8 cellular contexts compared by ENCODE assay signal in the genomic region with DNA sequence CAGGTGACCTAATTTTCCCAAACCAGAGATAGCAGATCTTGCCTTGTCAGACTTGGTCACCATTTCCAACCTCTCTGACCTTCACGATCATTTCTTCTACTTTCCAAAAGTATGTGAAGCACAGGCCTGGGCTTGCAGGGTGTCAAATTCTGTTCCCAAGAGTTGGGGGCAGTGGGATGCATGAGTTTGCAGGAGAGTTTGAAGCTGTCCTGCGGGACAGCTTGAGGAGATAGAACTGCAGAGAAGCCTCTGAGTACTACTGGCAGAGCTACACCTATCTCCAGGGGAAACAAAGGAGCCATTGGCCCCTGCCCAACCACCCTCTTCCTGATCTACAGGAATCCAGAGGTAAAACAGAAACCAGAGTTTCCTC. TPM values are rescaled to one million over a fixed set of nuclear protein-coding genes. Genes with fewer than 3 reads are reported as not detected.
DNase-seq lines count a peak whose midpoint lies in the region; ATAC-seq and TF ChIP-seq lines count a peak whose summit lies in the region.
"Had no signal": no experiment of that assay in that cellular context is flagged by ENCODE, and none has a peak within 500 bp of the region (broad histone marks: within the 10 kb centered on the region; RNA-seq: fewer than 3 reads in every experiment).

No MANE protein-coding gene starts in this region.

- peaks cover 56% of the 10 kb centered on the region for H3K4me1 Mint-ChIP-seq in activated naive CD8-positive, alpha-beta T cell treated with anti-CD3 and anti-CD28 coated beads, Interleukin-2, amount 10 ng/mL, durations not matched to agents 7 days and 5 days
- peaks cover 42 to 51% of the 10 kb centered on the region in 2 donors for H3K4me1 Mint-ChIP-seq in stimulated activated naive B cell treated with anti-CD40 and anti-IgM and Interleukin-4, amounts not matched to agents 10 μg/mL and 1 μg/mL and 100 μg/mL, for 72 hours

- no peaks in the 10 kb centered on the region for H3K9me3 Mint-ChIP-seq in activated naive CD8-positive, alpha-beta T cell treated with anti-CD3 and anti-CD28 coated beads, Interleukin-2, amount 10 ng/mL, durations not matched to agents 7 days and 5 days
- H3K9me3 Mint-ChIP-seq in stimulated activated naive B cell treated with anti-CD40 and anti-IgM and Interleukin-4, amounts not matched to agents 10 μg/mL and 1 μg/mL and 100 μg/mL, for 72 hours = no peaks in the 10 kb centered on the region

- intact Hi-C loops in left lung (cut with DNase I) = no loop called here

- no peaks in the 10 kb centered on the region for H3K27me3 Mint-ChIP-seq in activated naive CD8-positive, alpha-beta T cell treated with anti-CD3 and anti-CD28 coated beads, Interleukin-2, amount 10 ng/mL, durations not matched to agents 7 days and 5 days
- no peaks in the 10 kb centered on the region for H3K27me3 Mint-ChIP-seq in stimulated activated naive B cell treated with anti-CD40 and anti-IgM and Interleukin-4, amounts not matched to agents 10 μg/mL and 1 μg/mL and 100 μg/mL, for 72 hours

- DNase-seq in MM.1S (no peak), left lung (peak in 1 of 2 donors; percentile 32), NOMO-1 (lab: John Stamatoyannopoulos, UW; ENCODE audit: unreplicated experiment in 2 of 2) (no peak), cerebellar nuclear complex (lab: John Stamatoyannopoulos, UW) (no peak)
- no peak for DNase-seq in activated naive CD8-positive, alpha-beta T cell treated with anti-CD3 and anti-CD28 coated beads, Interleukin-2, amount 10 ng/mL, durations not matched to agents 7 days and 5 days
- no peak for DNase-seq in stimulated activated naive B cell treated with anti-CD40 and anti-IgM and Interleukin-4, amounts not matched to agents 10 μg/mL and 1 μg/mL and 100 μg/mL, for 72 hours
- DNase-seq: activated CD4-positive, CD25-positive, alpha-beta regulatory T cell treated with anti-CD3 and anti-CD28 coated beads, Interleukin-2, amount 50 U/mL, for 72 hours had no signal

- H3K4me1 ChIP-seq in MM.1S (ENCODE audit: low read length) (peaks cover 60% of the 10 kb centered on the region), left lung (peaks cover 24 to 99% of the 10 kb centered on the region in 2 donors)

- POLR2A ChIA-PET in activated naive CD8-positive, alpha-beta T cell treated with anti-CD3 and anti-CD28 coated beads, Interleukin-2, amount 10 ng/mL, durations not matched to agents 7 days and 5 days (lab: Charles Lee) = interaction anchor here (0.5 to 11.2 kb wide), 3 partner anchors 8 to 23 kb away, joined by 3 to 407 read pairs (median 8); partner anchors contain the start of gene TXNIP

- H3K4me2 ChIP-seq in MM.1S (ENCODE audit: low read depth, low read length) = peak overlapping the region; percentile 64

- peak overlapping the region; percentile 3; the same call in 1 of the 2 replicates for H3K4me3 ChIP-seq in MM.1S (ENCODE audit: low read length)
- H3K4me3 ChIP-seq in left lung = peak overlapping the region in 1 of 2 donors; percentile 20

- H3K27me3 ChIP-seq in MM.1S (replicated peaks; ENCODE audit: insufficient read depth, low read length) = no peaks in the 10 kb centered on the region
- H3K27me3 ChIP-seq in left lung = no peaks in the 10 kb centered on the region

- peak overlapping the region; percentile 58 for H3K4me3 Mint-ChIP-seq in activated naive CD8-positive, alpha-beta T cell treated with anti-CD3 and anti-CD28 coated beads, Interleukin-2, amount 10 ng/mL, durations not matched to agents 7 days and 5 days
- H3K4me3 Mint-ChIP-seq in stimulated activated naive B cell treated with anti-CD40 and anti-IgM and Interleukin-4, amounts not matched to agents 10 μg/mL and 1 μg/mL and 100 μg/mL, for 72 hours = peak overlapping the region; percentile 18 to 64

- no peak for ATAC-seq in activated naive CD8-positive, alpha-beta T cell treated with anti-CD3 and anti-CD28 coated beads, Interleukin-2, amount 10 ng/mL, durations not matched to agents 7 days and 5 days (ENCODE audit: low read depth)
- peak; percentile 3 for ATAC-seq in left lung
- no peak for ATAC-seq in stimulated activated naive B cell treated with anti-CD40 and anti-IgM and Interleukin-4, amounts not matched to agents 10 μg/mL and 1 μg/mL and 100 μg/mL, for 72 hours (replicated peaks)
- no peak for ATAC-seq in GM21526 (IDR thresholded peaks at IDR 0.05; ENCODE audit: low FRiP score, unreplicated experiment)

- 0 out of 2 replicates have a peak, but pooled peaks cover 7% of the 10 kb centered on the region for H3K79me2 ChIP-seq in MM.1S (ENCODE audit: low read length)

- no peaks in the 10 kb centered on the region for H4K20me1 ChIP-seq in MM.1S (ENCODE audit: insufficient read depth, low read length)

- H3K9me2 ChIP-seq in MM.1S (replicated peaks; ENCODE audit: insufficient read depth, low read length) = no peaks in the 10 kb centered on the region

- peak overlapping the region; percentile 33 for H2AFZ ChIP-seq in MM.1S (ENCODE audit: low read length)

- H3K27ac Mint-ChIP-seq in activated naive CD8-positive, alpha-beta T cell treated with anti-CD3 and anti-CD28 coated beads, Interleukin-2, amount 10 ng/mL, durations not matched to agents 7 days and 5 days = peak overlapping the region; percentile 81
- peak overlapping the region; percentile 39 for H3K27ac Mint-ChIP-seq in stimulated activated naive B cell treated with anti-CD40 and anti-IgM and Interleukin-4, amounts not matched to agents 10 μg/mL and 1 μg/mL and 100 μg/mL, for 72 hours

- no peaks in the 10 kb centered on the region for H3K36me3 Mint-ChIP-seq in activated naive CD8-positive, alpha-beta T cell treated with anti-CD3 and anti-CD28 coated beads, Interleukin-2, amount 10 ng/mL, durations not matched to agents 7 days and 5 days
- H3K36me3 Mint-ChIP-seq in stimulated activated naive B cell treated with anti-CD40 and anti-IgM and Interleukin-4, amounts not matched to agents 10 μg/mL and 1 μg/mL and 100 μg/mL, for 72 hours = no peaks in the 10 kb centered on the region

- H3K9me3 ChIP-seq in MM.1S (replicated peaks; ENCODE audit: insufficient read depth, low read length) (no peaks in the 10 kb centered on the region), left lung (no peaks in the 10 kb centered on the region)

- TF ChIP-seq CTCF in MM.1S (IDR thresholded peaks at IDR 0.05; ENCODE audit: low read length) (no peak), left lung (IDR thresholded peaks at IDR 0.05) (no peak)

- peaks cover 57% of the 10 kb centered on the region for H3F3A ChIP-seq in MM.1S (ENCODE audit: insufficient read depth, low read length)

- H3K36me3 ChIP-seq in MM.1S (replicated peaks; ENCODE audit: insufficient read depth, low read length) (no peaks in the 10 kb centered on the region), left lung (no peaks in the 10 kb centered on the region)

- H3K27ac ChIP-seq in MM.1S (ENCODE audit: low read length) (peak overlapping the region; percentile 95), left lung (peak overlapping the region; percentile 78 to 100)

- peak overlapping the region; percentile 29; the same call in 1 of the 2 replicates for H3K9ac ChIP-seq in MM.1S (ENCODE audit: low read length)

RNA-seq across cellular contexts. Expression of gene TXNIP, which starts 11.3 kb away (rescaled TPM):
- 100 to 1,000 TPM; 678 to 725 TPM for total RNA-seq in activated naive CD8-positive, alpha-beta T cell treated with anti-CD3 and anti-CD28 coated beads, Interleukin-2, amount 10 ng/mL, durations not matched to agents 7 days and 5 days
- total RNA-seq in left lung = 100 to 1,000 TPM; 380 to 422 TPM

RNA-seq across cellular contexts. Expression of gene POLR3GL, which starts 20.6 kb away (rescaled TPM):
- total RNA-seq in activated naive CD8-positive, alpha-beta T cell treated with anti-CD3 and anti-CD28 coated beads, Interleukin-2, amount 10 ng/mL, durations not matched to agents 7 days and 5 days = 10 to 100 TPM; 32.6 to 34.9 TPM
- total RNA-seq in left lung = 10 to 100 TPM; 19.6 to 20.8 TPM

RNA-seq across cellular contexts. Expression of gene ANKRD34A, which starts 20.7 kb away (rescaled TPM):
- 1 to 10 TPM; 2.2 to 2.8 TPM for total RNA-seq in activated naive CD8-positive, alpha-beta T cell treated with anti-CD3 and anti-CD28 coated beads, Interleukin-2, amount 10 ng/mL, durations not matched to agents 7 days and 5 days
- total RNA-seq in left lung = 1 to 10 TPM in 1 of 2 donors, under 1 TPM in 1; 0.82 to 1.2 TPM

RNA-seq across cellular contexts. Expression of gene LIX1L, which starts 27.3 kb away (rescaled TPM):
- total RNA-seq in activated naive CD8-positive, alpha-beta T cell treated with anti-CD3 and anti-CD28 coated beads, Interleukin-2, amount 10 ng/mL, durations not matched to agents 7 days and 5 days = 10 to 100 TPM; 54.0 to 57.5 TPM
- 10 to 100 TPM; 28.9 to 32.0 TPM for total RNA-seq in left lung

RNA-seq across cellular contexts. Expression of gene HJV, which starts 36.4 kb away (rescaled TPM):
- total RNA-seq in activated naive CD8-positive, alpha-beta T cell treated with anti-CD3 and anti-CD28 coated beads, Interleukin-2, amount 10 ng/mL, durations not matched to agents 7 days and 5 days = not detected
- not detected for total RNA-seq in left lung
